Comparison of ENCODE assay signal across 12 cellular contexts in genomic region chr6:111701146-111701545, GRCh38.
"Had no signal": no experiment of that assay in that cellular context is flagged by ENCODE, and none has a peak within 500 bp of the region (broad histone marks: within the 10 kb centered on the region; RNA-seq: fewer than 3 reads in every experiment).

No MANE protein-coding gene starts in this region.

- H3K36me3 ChIP-seq: neutrophil had no signal

- H3K4me3 ChIP-seq: vagina had no signal

- DNase-seq: activated CD4-positive, alpha-beta T cell treated with anti-CD3 and anti-CD28 coated beads for 48 hours; activated naive CD4-positive, alpha-beta T cell; cerebellar nuclear complex; dermis blood vessel endothelial cell; left colon; posterior cingulate gyrus; stimulated activated CD4-positive, alpha-beta T cell treated with anti-CD3 and anti-CD28 coated beads, Interleukin-15, amount 100 ng/mL, for 24 hours; stimulated activated CD4-positive, alpha-beta T cell treated with anti-CD3 and anti-CD28 coated beads, Interleukin-4, amount 100 ng/mL, for 24 hours had no signal

- H3K9me3 ChIP-seq: neutrophil, vagina had no signal

- ATAC-seq: esophagus mucosa, left colon, SK-N-SH treated with all-trans-retinoic acid at 6 μM for 48 hours had no signal

- H3K4me1 ChIP-seq: vagina had no signal

- H3K27me3 ChIP-seq: neutrophil, vagina had no signal

- H3K27ac ChIP-seq: neutrophil, vagina had no signal
